In the genomic region with DNA sequence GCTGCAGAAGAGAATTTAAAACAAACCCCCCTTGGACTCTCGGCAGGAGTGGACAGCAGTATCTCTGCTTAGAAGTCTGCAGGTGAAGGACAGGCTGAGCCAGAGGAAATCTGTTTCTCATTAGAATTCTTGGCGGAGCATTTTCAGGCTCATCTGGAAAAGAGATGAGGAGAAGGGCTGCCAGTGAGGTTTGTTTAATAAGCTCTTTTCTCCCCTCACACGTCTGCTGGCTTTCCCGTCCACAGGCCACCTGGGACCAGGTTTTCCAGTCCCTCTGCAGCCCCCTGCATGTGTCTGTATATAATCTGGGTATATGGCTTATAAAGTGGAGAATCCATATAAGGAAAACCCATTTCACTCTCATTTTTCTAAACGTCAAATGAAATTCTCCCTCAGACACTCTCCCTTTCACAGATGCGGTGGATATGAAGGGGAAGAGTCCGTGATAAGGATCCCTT, we compare ENCODE assay signal across 11 cellular contexts.
DNase-seq lines count a peak whose midpoint lies in the region; ATAC-seq and TF ChIP-seq lines count a peak whose summit lies in the region.
"Had no signal": no experiment of that assay in that cellular context is flagged by ENCODE, and none has a peak within 500 bp of the region (broad histone marks: within the 10 kb centered on the region; RNA-seq: fewer than 3 reads in every experiment).

No MANE protein-coding gene starts in this region.

- ATAC-seq in WTC11 (peak; percentile 10), HG03354 (IDR thresholded peaks at IDR 0.05; ENCODE audit: poor library complexity, severe bottlenecking, unreplicated experiment) (no peak)
- no peak for ATAC-seq in activated CD4-positive, CD25-positive, alpha-beta regulatory T cell treated with anti-CD3 and anti-CD28 coated beads, Interleukin-2, amount 50 U/mL, for 24 hours
- ATAC-seq: CD8-positive, alpha-beta T cell had no signal

- H3K4me1 ChIP-seq in hepatocyte (ENCODE audit: insufficient read depth) (peaks cover 19% of the 10 kb centered on the region), rectal smooth muscle tissue (ENCODE audit: control insufficient read depth, insufficient read depth, low read length) (peaks cover 19% of the 10 kb centered on the region)

- H3K4me2 ChIP-seq in hepatocyte: peak overlapping the region; percentile 53

- DNase-seq in GM03348 (ENCODE audit: low spot score): peak; percentile 43
- DNase-seq in WTC11 (ENCODE audit: low spot score): no peak
- peak; percentile 42 for DNase-seq in hepatocyte (ENCODE audit: low spot score)
- no peak for DNase-seq in coronary artery (ENCODE audit: low spot score)
- no peak for DNase-seq in NCI-H2081 (lab: John Stamatoyannopoulos, UW)
- DNase-seq: CD8-positive, alpha-beta T cell; SHP77 treated with DMSO at 0.1 percent for 48 hours had no signal

- H3K36me3 Mint-ChIP-seq in WTC11: no peaks in the 10 kb centered on the region
- H3K36me3 Mint-ChIP-seq: CD8-positive, alpha-beta T cell had no signal

- H3K9me3 ChIP-seq in hepatocyte (ENCODE audit: low read depth): no peaks in the 10 kb centered on the region

- CTCF ChIA-PET in WTC11 (lab: Charles Lee): interaction anchor here (1.2 to 2.5 kb wide), 2 partner anchors 16 to 39 kb away, joined by 4 to 11 read pairs; no protein-coding TSS in a partner anchor

- no peaks in the 10 kb centered on the region for H3K9me3 Mint-ChIP-seq in WTC11
- H3K9me3 Mint-ChIP-seq: CD8-positive, alpha-beta T cell had no signal

- no peaks in the 10 kb centered on the region; the same call in 1 of the 2 replicates for H3K27me3 Mint-ChIP-seq in WTC11 (ENCODE audit: low read depth)

- TF ChIP-seq CTCF in WTC11 (IDR thresholded peaks at IDR 0.05) (no peak), hepatocyte (IDR thresholded peaks at IDR 0.05; ENCODE audit: poor library complexity) (no peak), coronary artery (IDR thresholded peaks at IDR 0.05) (no peak)

- POLR2A ChIA-PET in WTC11 (lab: Charles Lee): no interaction called here

- H4K20me1 ChIP-seq in hepatocyte (ENCODE audit: insufficient read depth, poor library complexity, severe bottlenecking): no peaks in the 10 kb centered on the region

- no peak overlapping the region for H2AFZ ChIP-seq in hepatocyte

- no peak overlapping the region for H3K9ac ChIP-seq in rectal smooth muscle tissue (ENCODE audit: low read length)

- no peaks in the 10 kb centered on the region for H3K79me2 ChIP-seq in hepatocyte

- WGBS in hepatocyte (ENCODE audit: low lambda C conversion rate, missing lambda C conversion rate): 36% methylated on average over 7 of the region's 7 CpGs

- H3K27ac Mint-ChIP-seq in WTC11: peak overlapping the region; percentile 75
- H3K27ac Mint-ChIP-seq: CD8-positive, alpha-beta T cell had no signal

- peak overlapping the region; percentile 41 for H3K4me3 Mint-ChIP-seq in WTC11
- H3K4me3 Mint-ChIP-seq: CD8-positive, alpha-beta T cell had no signal

- peak overlapping the region; percentile 17 for H3K27ac ChIP-seq in hepatocyte
- H3K27ac ChIP-seq in rectal smooth muscle tissue (ENCODE audit: low read depth, low read length): peak overlapping the region; percentile 78
- no peak overlapping the region for H3K27ac ChIP-seq in coronary artery

- no peaks in the 10 kb centered on the region for H3K9me2 ChIP-seq in hepatocyte (replicated peaks; ENCODE audit: insufficient read depth)

- H3K36me3 ChIP-seq in hepatocyte (replicated peaks; ENCODE audit: insufficient read depth, low read depth): no peaks in the 10 kb centered on the region
- no peaks in the 10 kb centered on the region for H3K36me3 ChIP-seq in rectal smooth muscle tissue (ENCODE audit: control insufficient read depth, insufficient read depth, low read length)

- H3K4me1 Mint-ChIP-seq in WTC11: peaks cover 26% of the 10 kb centered on the region

- H3K27me3 ChIP-seq in hepatocyte: no peaks in the 10 kb centered on the region
- no peaks in the 10 kb centered on the region for H3K27me3 ChIP-seq in rectal smooth muscle tissue (ENCODE audit: control insufficient read depth, insufficient read depth, low read length)

- H3K4me3 ChIP-seq in hepatocyte (no peak overlapping the region), rectal smooth muscle tissue (ENCODE audit: low read length) (peak overlapping the region; percentile 17), coronary artery (no peak overlapping the region)
- H3K4me3 ChIP-seq: skin epidermis had no signal

TF ChIP-seq in WTC11, 78 proteins besides CTCF, POLR2A, EP300 and RAD21:
- TF ChIP-seq EMX1 (CRISPR knock-in tag; IDR thresholded peaks at IDR 0.05) (no peak), ZNF138 (CRISPR knock-in tag; conservative IDR thresholded peaks at IDR 0.05) (no peak), GRHL2 (CRISPR knock-in tag; IDR thresholded peaks at IDR 0.05; ENCODE audit: insufficient replicate concordance, severe bottlenecking) (no peak), ERG (CRISPR knock-in tag; IDR thresholded peaks at IDR 0.05) (no peak), TEAD1 (CRISPR knock-in tag; IDR thresholded peaks at IDR 0.05) (no peak), TCF7 (CRISPR knock-in tag; IDR thresholded peaks at IDR 0.05; ENCODE audit: low read depth) (no peak), GABPB1 (CRISPR knock-in tag; IDR thresholded peaks at IDR 0.05) (no peak), CREM (CRISPR knock-in tag; IDR thresholded peaks at IDR 0.05) (no peak), OVOL2 (CRISPR knock-in tag; IDR thresholded peaks at IDR 0.05; ENCODE audit: borderline replicate concordance) (no peak), ZNF121 (CRISPR knock-in tag; IDR thresholded peaks at IDR 0.05) (no peak), E2F5 (CRISPR knock-in tag; IDR thresholded peaks at IDR 0.05) (no peak), AFF4 (CRISPR knock-in tag; IDR thresholded peaks at IDR 0.05; ENCODE audit: borderline replicate concordance) (no peak), NFYB (CRISPR knock-in tag; conservative IDR thresholded peaks at IDR 0.05; ENCODE audit: low read depth) (no peak), ETV6 (CRISPR knock-in tag; IDR thresholded peaks at IDR 0.05) (no peak), HMGA2 (CRISPR knock-in tag; IDR thresholded peaks at IDR 0.05) (no peak)

Comparison
In these comparisons a context has a peak if more than half of its experiments do, and no peak if none do; other contexts are left out.
1. DNase-seq: peak in GM03348 (single experiment) and hepatocyte (single experiment); none in WTC11 (single experiment), coronary artery (single experiment) and NCI-H2081 (0 of 2).
2. H3K27ac ChIP-seq: peak in hepatocyte (single experiment) and rectal smooth muscle tissue (single experiment); none in coronary artery (0 of 2).